1 cellular context compared by ENCODE assay signal in genomic region chr9:13513262-13513661, GRCh38.
TF ChIP-seq lines count a peak whose summit lies in the region.

No MANE protein-coding gene starts in this region.

TF ChIP-seq in H1, 55 proteins besides CTCF, POLR2A, EP300 and RAD21:
- no peak for TF ChIP-seq RBBP5 (IDR thresholded peaks at IDR 0.05; ENCODE audit: borderline replicate concordance, low read depth, low read length)
- no peak for TF ChIP-seq NRF1 (IDR thresholded peaks at IDR 0.05; ENCODE audit: low read depth, low read length)
- TF ChIP-seq NANOG (IDR thresholded peaks at IDR 0.05; ENCODE audit: insufficient read depth, low read depth, low read length, poor library complexity, severe bottlenecking), result no peak
- TF ChIP-seq KDM4A (IDR thresholded peaks at IDR 0.05; ENCODE audit: low read depth, low read length, severe bottlenecking), result no peak
- no peak for TF ChIP-seq JUND (IDR thresholded peaks at IDR 0.05; ENCODE audit: low read length)
- no peak for TF ChIP-seq GABPA (IDR thresholded peaks at IDR 0.05; ENCODE audit: borderline replicate concordance, insufficient read depth, low read length)
- TF ChIP-seq CHD2 (IDR thresholded peaks at IDR 0.05; ENCODE audit: low read length), result no peak
- no peak for TF ChIP-seq RXRA (IDR thresholded peaks at IDR 0.05; ENCODE audit: insufficient read depth, low read depth, low read length)
- no peak for TF ChIP-seq SP4 (IDR thresholded peaks at IDR 0.05; ENCODE audit: low read length)
- no peak for TF ChIP-seq POLR2AphosphoS5 (IDR thresholded peaks at IDR 0.05; ENCODE audit: low read depth, low read length)
- no peak for TF ChIP-seq TBP (IDR thresholded peaks at IDR 0.05; ENCODE audit: low read depth, low read length)
- TF ChIP-seq KDM1A (IDR thresholded peaks at IDR 0.05; ENCODE audit: borderline replicate concordance, low read length), result no peak
